In genomic region chr15:83012038-83012490, GRCh38 we compare ENCODE assay signal across 8 cellular contexts. TPM values are rescaled to one million over a fixed set of nuclear protein-coding genes. Genes with fewer than 3 reads are reported as not detected.
DNase-seq lines count a peak whose midpoint lies in the region; ATAC-seq and TF ChIP-seq lines count a peak whose summit lies in the region.

No MANE protein-coding gene starts in this region.

- POLR2A ChIA-PET in CD8-positive, alpha-beta T cell (lab: Charles Lee) = interaction anchor here (0.9 to 4.1 kb wide), 8 partner anchors 10 to 472 kb away, joined by 3 to 20 read pairs (median 8); partner anchors contain the start of genes BTBD1, HDGFL3, RAMAC and RPS17

- no peaks in the 10 kb centered on the region for H3K9me3 ChIP-seq in CD8-positive, alpha-beta T cell (ENCODE audit: low read length)
- H3K9me3 ChIP-seq in MM.1S (replicated peaks; ENCODE audit: insufficient read depth, low read length) (no peaks in the 10 kb centered on the region), colonic mucosa (no peaks in the 10 kb centered on the region)

- no peaks in the 10 kb centered on the region for H3K27me3 ChIP-seq in CD8-positive, alpha-beta T cell (ENCODE audit: insufficient read depth, low read length)
- H3K27me3 ChIP-seq in MM.1S (replicated peaks; ENCODE audit: insufficient read depth, low read length) (no peaks in the 10 kb centered on the region), colonic mucosa (no peaks in the 10 kb centered on the region)

- intact Hi-C loops in CD8-positive, alpha-beta T cell (cut with DNase I, micrococcal nuclease) = loop anchor here in 1 of 2 experiments (5.0 kb wide), 1 partner anchor 200 kb away; no protein-coding TSS in a partner anchor
- intact Hi-C loops in colonic mucosa (cut with DNase I) = loop anchor here (5.0 to 10.0 kb wide), 3 partner anchors 55 to 477 kb away; partner anchors contain the start of genes BTBD1 and HDGFL3
- intact Hi-C loops in left colon (cut with DNase I, micrococcal nuclease) = loop anchor here in 1 of 2 donors (10.0 kb wide), 1 partner anchor 477 kb away; no protein-coding TSS in a partner anchor

- peak overlapping the region; percentile 99 for H3K27ac Mint-ChIP-seq in CD8-positive, alpha-beta T cell
- H3K27ac Mint-ChIP-seq in nephron = peak overlapping the region; percentile 86 to 95 (median 88)

- H4K20me1 ChIP-seq in MM.1S (ENCODE audit: insufficient read depth, low read length) = no peaks in the 10 kb centered on the region

- peak overlapping the region; percentile 100 for H3K4me3 Mint-ChIP-seq in CD8-positive, alpha-beta T cell
- peak overlapping the region; percentile 97 to 100 (median 98) for H3K4me3 Mint-ChIP-seq in nephron

- no peaks in the 10 kb centered on the region for H3K27me3 Mint-ChIP-seq in CD8-positive, alpha-beta T cell (ENCODE audit: low read depth)
- no peaks in the 10 kb centered on the region for H3K27me3 Mint-ChIP-seq in nephron (ENCODE audit: low read depth)

- ATAC-seq in CD8-positive, alpha-beta T cell = no peak
- no peak for ATAC-seq in left colon
- no peak for ATAC-seq in GM19328 (IDR thresholded peaks at IDR 0.05; ENCODE audit: unreplicated experiment)

- peaks cover 11% of the 10 kb centered on the region; the same call in 1 of the 2 replicates for H3F3A ChIP-seq in MM.1S (ENCODE audit: insufficient read depth, low read length)

- H3K4me2 ChIP-seq in MM.1S (ENCODE audit: low read depth, low read length) = peak overlapping the region; percentile 95

- H2AFZ ChIP-seq in MM.1S (ENCODE audit: low read length) = peak overlapping the region; percentile 96

- no peak for TF ChIP-seq CTCF in CD8-positive, alpha-beta T cell (IDR thresholded peaks at IDR 0.05)
- TF ChIP-seq CTCF in MM.1S (IDR thresholded peaks at IDR 0.05; ENCODE audit: low read length) (no peak), colonic mucosa (IDR thresholded peaks at IDR 0.05) (no peak), nephron (IDR thresholded peaks at IDR 0.05; ENCODE audit: unreplicated experiment in 3 of 3) (no peak)

- peak overlapping the region; percentile 79 for H3K27ac ChIP-seq in CD8-positive, alpha-beta T cell (ENCODE audit: low read depth, low read length)
- H3K27ac ChIP-seq in MM.1S (ENCODE audit: low read length) (peak overlapping the region; percentile 73; the same call in 1 of the 2 replicates), colonic mucosa (peak overlapping the region; percentile 71)

- H3K9me2 ChIP-seq in MM.1S (replicated peaks; ENCODE audit: insufficient read depth, low read length) = no peaks in the 10 kb centered on the region

- peaks cover 58% of the 10 kb centered on the region for H3K4me1 Mint-ChIP-seq in CD8-positive, alpha-beta T cell (ENCODE audit: low read depth)
- peaks cover 39% of the 10 kb centered on the region for H3K4me1 Mint-ChIP-seq in nephron

- H3K9ac ChIP-seq in MM.1S (ENCODE audit: low read length) = peak overlapping the region; percentile 55
- H3K9ac ChIP-seq in colonic mucosa (ENCODE audit: low read depth in 2 of 2, low read length in 2 of 2) = peak overlapping the region; percentile 81 to 89

- peaks cover 3% of the 10 kb centered on the region for H3K36me3 ChIP-seq in CD8-positive, alpha-beta T cell (ENCODE audit: insufficient read depth, low read length)
- H3K36me3 ChIP-seq in MM.1S (replicated peaks; ENCODE audit: insufficient read depth, low read length) (0 out of 2 replicates have a peak, but pooled peaks cover 4% of the 10 kb centered on the region), colonic mucosa (peaks cover 4% of the 10 kb centered on the region)

- H3K9me3 Mint-ChIP-seq in CD8-positive, alpha-beta T cell = no peaks in the 10 kb centered on the region
- no peaks in the 10 kb centered on the region for H3K9me3 Mint-ChIP-seq in nephron

- H3K79me2 ChIP-seq in MM.1S (ENCODE audit: low read length) = peaks cover 22% of the 10 kb centered on the region

- CTCF ChIA-PET in CD8-positive, alpha-beta T cell (lab: Charles Lee) = interaction anchor here (1.0 to 2.9 kb wide), 8 partner anchors 10 to 475 kb away, joined by 3 to 13 read pairs (median 4); partner anchors contain the start of gene RAMAC

- H3K4me3 ChIP-seq in CD8-positive, alpha-beta T cell (ENCODE audit: low read depth, low read length) = peak overlapping the region; percentile 95
- H3K4me3 ChIP-seq in MM.1S (ENCODE audit: low read length) (peak overlapping the region; percentile 93), colonic mucosa (peak overlapping the region; percentile 87)

- peaks cover 34% of the 10 kb centered on the region for H3K36me3 Mint-ChIP-seq in CD8-positive, alpha-beta T cell
- peaks cover 42% of the 10 kb centered on the region for H3K36me3 Mint-ChIP-seq in nephron (ENCODE audit: low read depth)

- no peak for DNase-seq in CD8-positive, alpha-beta T cell
- DNase-seq in MM.1S (no peak), colonic mucosa (no peak), NCI-H345 treated with DMSO at 0.1 percent for 48 hours (lab: John Stamatoyannopoulos, UW; ENCODE audit: unreplicated experiment) (no peak), DMS 273 treated with DMSO at 0.1 percent for 48 hours (lab: John Stamatoyannopoulos, UW) (no peak), left colon (no peak)

- peaks cover 26% of the 10 kb centered on the region for H3K4me1 ChIP-seq in CD8-positive, alpha-beta T cell (ENCODE audit: insufficient read depth, low read length)
- H3K4me1 ChIP-seq in MM.1S (ENCODE audit: low read length) = peaks cover 14% of the 10 kb centered on the region; the same call in 1 of the 2 replicates
- peaks cover 5% of the 10 kb centered on the region for H3K4me1 ChIP-seq in colonic mucosa

RNA-seq across cellular contexts. Expression of gene C15orf40, which starts 0.6 kb away (rescaled TPM):
- 10 to 100 TPM; 11.8 to 12.3 TPM for total RNA-seq in CD8-positive, alpha-beta T cell
- total RNA-seq in colonic mucosa (10 to 100 TPM; 19.0 to 22.7 TPM), left colon (10 to 100 TPM; 22.4 to 22.7 TPM)

RNA-seq across cellular contexts. Expression of gene RAMAC, which starts 26.1 kb away (rescaled TPM):
- 10 to 100 TPM; 27.7 to 32.4 TPM for total RNA-seq in CD8-positive, alpha-beta T cell
- total RNA-seq in colonic mucosa = 10 to 100 TPM; 22.8 to 23.0 TPM
- 10 to 100 TPM; 21.9 to 22.5 TPM for total RNA-seq in left colon

RNA-seq across cellular contexts. Expression of gene BTBD1, which starts 55.0 kb away (rescaled TPM):
- total RNA-seq in CD8-positive, alpha-beta T cell = 10 to 100 TPM; 32.5 to 33.6 TPM
- total RNA-seq in colonic mucosa (10 to 100 TPM; 56.7 to 63.6 TPM), left colon (10 to 100 TPM; 62.8 to 70.1 TPM)

RNA-seq across cellular contexts. Expression of gene HOMER2, which starts 59.5 kb away (rescaled TPM):
- 1 to 10 TPM in 1 of 2 experiments, under 1 TPM in 1; 0.98 to 1.1 TPM for total RNA-seq in CD8-positive, alpha-beta T cell
- total RNA-seq in colonic mucosa (1 to 10 TPM; 2.4 to 3.1 TPM), left colon (1 to 10 TPM; 2.0 to 2.1 TPM)
